ENCODE assay signal across 8 cellular contexts in genomic region chr14:90759370-90760054, GRCh38. TPM values are rescaled to one million over a fixed set of nuclear protein-coding genes. Genes with fewer than 3 reads are reported as not detected.
DNase-seq lines count a peak whose midpoint lies in the region; TF ChIP-seq lines count a peak whose summit lies in the region.

No MANE protein-coding gene starts in this region.

- peak overlapping the region; percentile 97 for H3K4me2 ChIP-seq in OCI-LY3 (ENCODE audit: low read length)

- WGBS in testis, 2 donors: 49 to 60% methylated on average over 7 of the region's 7 CpGs

- H3K36me3 ChIP-seq in OCI-LY3 (replicated peaks; ENCODE audit: low read depth, low read length) (no peaks in the 10 kb centered on the region), cardiac muscle cell (no peaks in the 10 kb centered on the region), testis (ENCODE audit: low read depth, missing control alignments) (no peaks in the 10 kb centered on the region)

- intact Hi-C loops in testis (cut with DNase I; ENCODE audit: low total_unique reads): loop anchor here (5.0 kb wide), 1 partner anchor 362 kb away; the partner anchor contains the start of gene CALM1

- TF ChIP-seq CTCF in OCI-LY3 (IDR thresholded peaks at IDR 0.05; ENCODE audit: low read depth, low read length) (no peak), cardiac muscle cell (IDR thresholded peaks at IDR 0.05; ENCODE audit: low read depth, low read length) (no peak), testis (IDR thresholded peaks at IDR 0.05) (no peak)

- H3K27ac ChIP-seq in OCI-LY3 (ENCODE audit: low read length): peak overlapping the region; percentile 63
- peak overlapping the region; percentile 22 for H3K27ac ChIP-seq in cardiac muscle cell
- H3K27ac ChIP-seq in testis: peak overlapping the region; percentile 79 to 92

- TF ChIP-seq POLR2A in testis (IDR thresholded peaks at IDR 0.05): no peak

- H3K4me3 ChIP-seq in OCI-LY3 (ENCODE audit: low read length) (peak overlapping the region; percentile 93), cardiac muscle cell (no peak overlapping the region), testis (peak overlapping the region; percentile 45 to 58)

- H3K4me1 ChIP-seq in OCI-LY3 (ENCODE audit: low read length): peaks cover 19% of the 10 kb centered on the region
- H3K4me1 ChIP-seq in cardiac muscle cell (ENCODE audit: low read depth): peaks cover 11% of the 10 kb centered on the region
- H3K4me1 ChIP-seq in testis: peaks cover 9% of the 10 kb centered on the region

- H3K9me3 ChIP-seq in OCI-LY3 (ENCODE audit: insufficient read depth, low read length) (0 out of 2 replicates have a peak, but pooled peaks cover 9% of the 10 kb centered on the region), cardiac muscle cell (ENCODE audit: low read depth) (no peaks in the 10 kb centered on the region), testis (no peaks in the 10 kb centered on the region)

- peak overlapping the region; percentile 95 for H3K9ac ChIP-seq in OCI-LY3 (ENCODE audit: low read length)

- peak; percentile 29 for DNase-seq in activated CD4-positive, alpha-beta T cell treated with anti-CD3 and anti-CD28 coated beads for 48 hours
- DNase-seq in activated CD4-positive, alpha-beta T cell treated with anti-CD3 and anti-CD28 coated beads for 1 hour: no peak
- DNase-seq in cardiac muscle cell (ENCODE audit: low read depth in 1 of 2, low spot score in 1 of 2): no peak
- DNase-seq in testis: no peak
- no peak for DNase-seq in NOMO-1 (lab: John Stamatoyannopoulos, UW; ENCODE audit: unreplicated experiment in 2 of 2)
- no peak for DNase-seq in hepatic stellate cell (ENCODE audit: low spot score)
- no peak for DNase-seq in stimulated activated CD4-positive, alpha-beta T cell treated with anti-CD3 and anti-CD28 coated beads, Interleukin-2, amount 100 ng/mL, for 48 hours

- no peaks in the 10 kb centered on the region for H4K20me1 ChIP-seq in OCI-LY3 (ENCODE audit: insufficient read depth, low read length)

- H3K79me2 ChIP-seq in OCI-LY3 (ENCODE audit: low read length): no peaks in the 10 kb centered on the region

- H3K27me3 ChIP-seq in OCI-LY3 (ENCODE audit: low read depth, low read length) (no peaks in the 10 kb centered on the region), cardiac muscle cell (no peaks in the 10 kb centered on the region), testis (no peaks in the 10 kb centered on the region)

- peak overlapping the region; percentile 95 for H2AFZ ChIP-seq in OCI-LY3 (ENCODE audit: low read depth, low read length)

RNA-seq across cellular contexts. Expression of gene TTC7B, which starts 56.7 kb away (rescaled TPM):
- total RNA-seq in cardiac muscle cell (68.1 and 73.7 TPM in 2 replicates), testis (10 to 100 TPM; 12.1 to 17.0 TPM)
- polyA plus RNA-seq in cardiac muscle cell (64.2 and 75.8 TPM in 2 replicates), testis (ENCODE audit: insufficient read depth, low read depth, low replicate concordance) (11.3 TPM)

Comparison
In these comparisons a context has a peak if more than half of its experiments do, and no peak if none do; other contexts are left out.
1. H3K27ac ChIP-seq: peak in every context shown above with its lines; median percentile 86 in testis; 63 in OCI-LY3; 22 in cardiac muscle cell.